10 cellular contexts compared by ENCODE assay signal in genomic region chr22:31952459-31952858, GRCh38. TPM values are rescaled to one million over a fixed set of nuclear protein-coding genes. Genes with fewer than 3 reads are reported as not detected.
DNase-seq lines count a peak whose midpoint lies in the region; ATAC-seq and TF ChIP-seq lines count a peak whose summit lies in the region.
"Had no signal": no experiment of that assay in that cellular context is flagged by ENCODE, and none has a peak within 500 bp of the region (broad histone marks: within the 10 kb centered on the region; RNA-seq: fewer than 3 reads in every experiment).

No MANE protein-coding gene starts in this region.

- intact Hi-C loops in breast epithelium (cut with DNase I; ENCODE audit: low total_unique reads), result no loop called here

- no peak overlapping the region for H3K4me3 ChIP-seq in breast epithelium
- no peak overlapping the region for H3K4me3 ChIP-seq in upper lobe of left lung

- ATAC-seq in activated CD4-positive, CD25-positive, alpha-beta regulatory T cell treated with anti-CD3 and anti-CD28 coated beads, Interleukin-2, amount 50 U/mL, for 24 hours, result peak; percentile 22 to 40
- peak in 1 of 2 donors; percentile 79 for ATAC-seq in upper lobe of left lung (ENCODE audit: low FRiP score in 2 of 2)
- no peak for ATAC-seq in stimulated activated naive CD8-positive, alpha-beta T cell treated with anti-CD3 and anti-CD28 coated beads, Interleukin-15, amount 100 ng/mL, for 72 hours

- H3K4me3 Mint-ChIP-seq in stimulated activated naive CD8-positive, alpha-beta T cell treated with anti-CD3 and anti-CD28 coated beads, Interleukin-15, amount 100 ng/mL, for 72 hours, result no peak overlapping the region
- H3K4me3 Mint-ChIP-seq: mesothelial cell of epicardium had no signal

- peaks cover 0 to 18% of the 10 kb centered on the region in 2 donors for H3K4me1 ChIP-seq in breast epithelium
- H3K4me1 ChIP-seq in upper lobe of left lung, result peaks cover 43 to 60% (median 49%) of the 10 kb centered on the region in 4 donors

- DNase-seq in activated CD4-positive, CD25-positive, alpha-beta regulatory T cell (lab: John Stamatoyannopoulos, UW), result no peak
- DNase-seq in breast epithelium (ENCODE audit: low spot score in 2 of 2), result no peak
- DNase-seq in iris pigment epithelial cell (ENCODE audit: low read depth), result peak; percentile 96
- no peak for DNase-seq in upper lobe of left lung
- DNase-seq in NCI-H128 (lab: John Stamatoyannopoulos, UW; ENCODE audit: unreplicated experiment), result no peak
- no peak for DNase-seq in stimulated activated naive CD8-positive, alpha-beta T cell treated with anti-CD3 and anti-CD28 coated beads, Interleukin-15, amount 100 ng/mL, for 72 hours
- no peak for DNase-seq in NCI-H82 treated with DMSO at 0.1 percent for 48 hours (lab: John Stamatoyannopoulos, UW; ENCODE audit: unreplicated experiment)
- DNase-seq: T1000 had no signal

- H3K27me3 ChIP-seq in breast epithelium (no peaks in the 10 kb centered on the region), upper lobe of left lung (no peaks in the 10 kb centered on the region)

- H3K27ac ChIP-seq in breast epithelium, result peak overlapping the region; percentile 52 to 74
- peak overlapping the region; percentile 11 to 66 (median 48) for H3K27ac ChIP-seq in upper lobe of left lung

- no peak for TF ChIP-seq EP300 in upper lobe of left lung (IDR thresholded peaks at IDR 0.05)

- no peak overlapping the region for H3K27ac Mint-ChIP-seq in stimulated activated naive CD8-positive, alpha-beta T cell treated with anti-CD3 and anti-CD28 coated beads, Interleukin-15, amount 100 ng/mL, for 72 hours

- H3K36me3 ChIP-seq in breast epithelium, result no peaks in the 10 kb centered on the region
- H3K36me3 ChIP-seq in upper lobe of left lung, result peaks cover 8 to 69% (median 19%) of the 10 kb centered on the region in 4 donors

- H3K9me3 Mint-ChIP-seq in stimulated activated naive CD8-positive, alpha-beta T cell treated with anti-CD3 and anti-CD28 coated beads, Interleukin-15, amount 100 ng/mL, for 72 hours, result no peaks in the 10 kb centered on the region
- H3K9me3 Mint-ChIP-seq: mesothelial cell of epicardium had no signal

- H3K4me1 Mint-ChIP-seq in stimulated activated naive CD8-positive, alpha-beta T cell treated with anti-CD3 and anti-CD28 coated beads, Interleukin-15, amount 100 ng/mL, for 72 hours, result peaks cover 79% of the 10 kb centered on the region

- no peaks in the 10 kb centered on the region for H3K27me3 Mint-ChIP-seq in stimulated activated naive CD8-positive, alpha-beta T cell treated with anti-CD3 and anti-CD28 coated beads, Interleukin-15, amount 100 ng/mL, for 72 hours

- 40 to 42% methylated on average over 1 of the region's 1 CpG for WGBS in upper lobe of left lung, 2 donors

- H3K9me3 ChIP-seq in breast epithelium (no peaks in the 10 kb centered on the region), upper lobe of left lung (no peaks in the 10 kb centered on the region)

- TF ChIP-seq CTCF in breast epithelium (IDR thresholded peaks at IDR 0.05) (no peak), upper lobe of left lung (IDR thresholded peaks at IDR 0.05) (no peak)

- no peak for TF ChIP-seq POLR2A in breast epithelium (IDR thresholded peaks at IDR 0.05)
- TF ChIP-seq POLR2A in upper lobe of left lung (IDR thresholded peaks at IDR 0.05), result no peak

RNA-seq across cellular contexts. Expression of gene YWHAH, which starts 8.1 kb away (rescaled TPM):
- total RNA-seq in breast epithelium (10 to 100 TPM; 58.7 to 94.3 (median 85.9) TPM), upper lobe of left lung (100 to 1,000 TPM in 5 of 6 donors, 10 to 100 TPM in 1; 46.1 to 208 (median 164) TPM)
